Comparison of ENCODE assay signal across 14 cellular contexts in the genomic region with DNA sequence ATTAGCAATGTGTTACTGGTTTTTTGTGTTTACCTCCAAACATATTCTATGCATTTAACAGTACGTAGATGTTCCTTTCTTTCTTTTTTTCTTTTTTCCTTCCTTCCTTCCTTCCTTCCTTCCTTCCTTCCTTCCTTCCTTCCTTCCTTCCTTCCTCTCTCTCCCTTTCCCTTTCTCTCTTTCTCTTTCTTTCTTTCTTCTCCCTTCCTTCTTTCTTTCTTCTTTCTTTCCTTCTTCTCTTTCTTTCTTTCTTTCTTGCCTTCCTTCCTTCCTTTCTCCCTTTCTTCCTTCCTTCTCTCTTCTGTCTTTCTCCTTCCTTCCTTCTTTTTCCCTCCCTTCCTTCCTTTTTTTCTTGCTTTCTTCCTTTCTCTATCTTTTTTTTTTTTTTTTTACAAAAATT. TPM values are rescaled to one million over a fixed set of nuclear protein-coding genes. Genes with fewer than 3 reads are reported as not detected.
DNase-seq lines count a peak whose midpoint lies in the region; ATAC-seq, FAIRE-seq and TF ChIP-seq lines count a peak whose summit lies in the region.
"Had no signal": no experiment of that assay in that cellular context is flagged by ENCODE, and none has a peak within 500 bp of the region (broad histone marks: within the 10 kb centered on the region; RNA-seq: fewer than 3 reads in every experiment).

No MANE protein-coding gene starts in this region.

- TF ChIP-seq CTCF in A549 (IDR thresholded peaks at IDR 0.05), result no peak
- TF ChIP-seq CTCF in Calu3 (IDR thresholded peaks at IDR 0.05; ENCODE audit: unreplicated experiment), result no peak
- no peak for TF ChIP-seq CTCF in RWPE2 (IDR thresholded peaks at IDR 0.05; ENCODE audit: poor library complexity, severe bottlenecking)
- TF ChIP-seq CTCF in brain microvascular endothelial cell (IDR thresholded peaks at IDR 0.05; ENCODE audit: low read depth, low read length, missing control alignments), result no peak
- no peak for TF ChIP-seq CTCF in ascending aorta (IDR thresholded peaks at IDR 0.05)

- H3K27ac Mint-ChIP-seq in Calu3 (ENCODE audit: unreplicated experiment), result peak overlapping the region; percentile 38
- H3K27ac Mint-ChIP-seq: CD4-positive, alpha-beta T cell had no signal

- TF ChIP-seq RAD21 in A549 (conservative IDR thresholded peaks at IDR 0.05 in 1 of 2, IDR thresholded peaks at IDR 0.05 in 1 of 2), result no peak

- POLR2A ChIA-PET in A549 (lab: Yijun Ruan, JAX), result no interaction called here

- H3K27me3 ChIP-seq in RWPE2 (ENCODE audit: insufficient read depth, poor library complexity, severe bottlenecking) (no peaks in the 10 kb centered on the region), brain microvascular endothelial cell (replicated peaks) (no peaks in the 10 kb centered on the region), ascending aorta (no peaks in the 10 kb centered on the region)

- H3K4me1 ChIP-seq in A549, result peaks cover 39% of the 10 kb centered on the region
- peaks cover 20% of the 10 kb centered on the region for H3K4me1 ChIP-seq in RWPE2 (ENCODE audit: insufficient read depth, poor library complexity, severe bottlenecking)
- H3K4me1 ChIP-seq in ascending aorta, result no peaks in the 10 kb centered on the region

- no peak for TF ChIP-seq EP300 in A549 (IDR thresholded peaks at IDR 0.05)

- H3K36me3 ChIP-seq in RWPE2 (ENCODE audit: low read depth) (no peaks in the 10 kb centered on the region), brain microvascular endothelial cell (replicated peaks) (no peaks in the 10 kb centered on the region), ascending aorta (no peaks in the 10 kb centered on the region)

- in situ Hi-C loops in brain microvascular endothelial cell (cut with HindIII; ENCODE audit: low pct_ligation_motif_present, low sequenced_read_pairs), result no loop called here

- peaks cover 28% of the 10 kb centered on the region for H3K4me1 Mint-ChIP-seq in Calu3 (ENCODE audit: low read depth, unreplicated experiment)

- no peak for DNase-seq in A549 (ENCODE audit: low read depth in 1 of 2, low spot score in 1 of 2)
- DNase-seq in Calu3, result no peak
- DNase-seq in RWPE2 (ENCODE audit: low spot score), result no peak
- DNase-seq in brain microvascular endothelial cell, result no peak
- no peak for DNase-seq in DMS153 (lab: John Stamatoyannopoulos, UW)
- DNase-seq in ascending aorta (ENCODE audit: low spot score in 2 of 2), result no peak
- no peak for DNase-seq in activated CD4-positive, alpha-beta T cell treated with anti-CD3 and anti-CD28 coated beads, Interleukin-2, amount 50 U/mL, for 48 hours
- DNase-seq: C1 segment of cervical spinal cord; CD4-positive, alpha-beta T cell; DMS79 treated with DMSO at 0.1 percent for 48 hours; KG1 had no signal

- H3K27ac ChIP-seq in A549 (peak overlapping the region; percentile 75 to 88; a peak in 5 of 6 replicates), RWPE2 (ENCODE audit: poor library complexity, severe bottlenecking) (peak overlapping the region; percentile 9), brain microvascular endothelial cell (peak overlapping the region; percentile 72), ascending aorta (no peak overlapping the region)

- no peaks in the 10 kb centered on the region for H3K9me3 Mint-ChIP-seq in Calu3 (ENCODE audit: low read depth, unreplicated experiment)

- H3K4me3 Mint-ChIP-seq in Calu3 (ENCODE audit: low read depth, unreplicated experiment), result no peak overlapping the region
- H3K4me3 Mint-ChIP-seq: CD4-positive, alpha-beta T cell had no signal

- H3K9me3 ChIP-seq in A549, result peaks cover 11% of the 10 kb centered on the region; the same call in 1 of the 3 replicates
- H3K9me3 ChIP-seq in RWPE2 (ENCODE audit: severe bottlenecking), result no peaks in the 10 kb centered on the region
- H3K9me3 ChIP-seq in ascending aorta, result no peaks in the 10 kb centered on the region

- CTCF ChIA-PET in A549 (lab: Yijun Ruan, JAX) (no interaction called here), Calu3 (lab: Charles Lee) (no interaction called here)

- no TSS peak for BruUV-seq in Calu3 (replicated peaks; lab: Mats Ljungman, UMichigan)

- no peak for TF ChIP-seq POLR2A in A549 (IDR thresholded peaks at IDR 0.05; ENCODE audit: low read length)

- H3K27me3 Mint-ChIP-seq in Calu3 (ENCODE audit: unreplicated experiment), result no peaks in the 10 kb centered on the region

- no peak overlapping the region for H3K4me3 ChIP-seq in A549
- H3K4me3 ChIP-seq in RWPE2 (ENCODE audit: severe bottlenecking), result no peak overlapping the region
- no peak overlapping the region for H3K4me3 ChIP-seq in brain microvascular endothelial cell (ENCODE audit: low read depth, low read length)
- no peak overlapping the region for H3K4me3 ChIP-seq in ascending aorta

- no peak for ATAC-seq in A549
- ATAC-seq in RWPE2 (ENCODE audit: low read depth), result no peak

- 96% methylated on average over 1 of the region's 1 CpG for WGBS in A549 (ENCODE audit: missing lambda C conversion rate)

- no peaks in the 10 kb centered on the region for H3K36me3 Mint-ChIP-seq in Calu3 (ENCODE audit: insufficient read depth, unreplicated experiment)

- H3K4me2 ChIP-seq in A549, result peak overlapping the region; percentile 73; the same call in 2 of the 3 replicates

- intact Hi-C loops in Calu3 (cut with micrococcal nuclease; ENCODE audit: unreplicated experiment), result no loop called here
- intact Hi-C loops in ascending aorta (cut with DNase I), result no loop called here

- no peak for FAIRE-seq in A549 (lab: Jason Lieb, UNC)
- FAIRE-seq: G401.6, GM12891, GM19239 had no signal

TF ChIP-seq in A549, 52 proteins besides CTCF, POLR2A, EP300 and RAD21:
- no peak for TF ChIP-seq HDAC2 (IDR thresholded peaks at IDR 0.05)
- TF ChIP-seq, protein P1, sequence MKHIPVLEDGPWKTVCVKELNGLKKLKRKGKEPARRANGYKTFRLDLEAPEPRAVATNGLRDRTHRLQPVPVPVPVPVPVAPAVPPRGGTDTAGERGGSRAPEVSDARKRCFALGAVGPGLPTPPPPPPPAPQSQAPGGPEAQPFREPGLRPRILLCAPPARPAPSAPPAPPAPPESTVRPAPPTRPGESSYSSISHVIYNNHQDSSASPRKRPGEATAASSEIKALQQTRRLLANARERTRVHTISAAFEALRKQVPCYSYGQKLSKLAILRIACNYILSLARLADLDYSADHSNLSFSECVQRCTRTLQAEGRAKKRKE (CRISPR knock-in tag; IDR thresholded peaks at IDR 0.05; ENCODE audit: low read depth), result no peak
- TF ChIP-seq MYC (IDR thresholded peaks at IDR 0.05; ENCODE audit: borderline replicate concordance, low read length), result no peak
- no peak for TF ChIP-seq ZC3H11A (IDR thresholded peaks at IDR 0.05)
- no peak for TF ChIP-seq BHLHE40 (IDR thresholded peaks at IDR 0.05; ENCODE audit: low read depth, low read length)
- TF ChIP-seq, protein P2, sequence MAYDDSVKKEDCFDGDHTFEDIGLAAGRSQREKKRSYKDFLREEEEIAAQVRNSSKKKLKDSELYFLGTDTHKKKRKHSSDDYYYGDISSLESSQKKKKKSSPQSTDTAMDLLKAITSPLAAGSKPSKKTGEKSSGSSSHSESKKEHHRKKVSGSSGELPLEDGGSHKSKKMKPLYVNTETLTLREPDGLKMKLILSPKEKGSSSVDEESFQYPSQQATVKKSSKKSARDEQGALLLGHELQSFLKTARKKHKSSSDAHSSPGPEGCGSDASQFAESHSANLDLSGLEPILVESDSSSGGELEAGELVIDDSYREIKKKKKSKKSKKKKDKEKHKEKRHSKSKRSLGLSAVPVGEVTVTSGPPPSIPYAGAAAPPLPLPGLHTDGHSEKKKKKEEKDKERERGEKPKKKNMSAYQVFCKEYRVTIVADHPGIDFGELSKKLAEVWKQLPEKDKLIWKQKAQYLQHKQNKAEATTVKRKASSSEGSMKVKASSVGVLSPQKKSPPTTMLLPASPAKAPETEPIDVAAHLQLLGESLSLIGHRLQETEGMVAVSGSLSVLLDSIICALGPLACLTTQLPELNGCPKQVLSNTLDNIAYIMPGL (CRISPR knock-in tag; IDR thresholded peaks at IDR 0.05; ENCODE audit: borderline replicate concordance), result no peak
- TF ChIP-seq MAFK (IDR thresholded peaks at IDR 0.05; ENCODE audit: partially characterized antibody), result no peak
- TF ChIP-seq RNF2 (IDR thresholded peaks at IDR 0.05; ENCODE audit: borderline replicate concordance, low read depth), result no peak
- no peak for TF ChIP-seq JUN (IDR thresholded peaks at IDR 0.05)
- TF ChIP-seq, protein P3, sequence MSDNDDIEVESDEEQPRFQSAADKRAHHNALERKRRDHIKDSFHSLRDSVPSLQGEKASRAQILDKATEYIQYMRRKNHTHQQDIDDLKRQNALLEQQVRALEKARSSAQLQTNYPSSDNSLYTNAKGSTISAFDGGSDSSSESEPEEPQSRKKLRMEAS (IDR thresholded peaks at IDR 0.05), result no peak

RNA-seq across cellular contexts. Expression of a gene that starts 46.2 kb away (rescaled TPM):
- polyA plus RNA-seq in A549 (2011; rRNA removed) (104 and 132 TPM in 2 replicates), A549 (2017; fragmentation: RNase III; extraction: RNeasy Plus Mini Kit Qiagen cat#74134 plus additional on column Dnase treatment) (91.4 to 96.1 TPM (median 91.8 TPM) in 3 replicates)
- 24.7 and 29.7 TPM in 2 replicates for polyA plus RNA-seq in A549 (2012; cell fraction: cytosol; rRNA removed)
- 9.3 and 20.2 TPM in 2 replicates for polyA plus RNA-seq in A549 (2012; cell fraction: nucleus; rRNA removed)
- 55.8 and 55.9 TPM in 2 replicates for polyA minus RNA-seq in A549 (2011; rRNA and poly(A)+ RNA removed)
- total RNA-seq in Calu3 (2022) (72.2 and 85.6 TPM in 2 replicates), ascending aorta (71.2 TPM)
- total RNA-seq: CD4-positive, alpha-beta T cell had no signal

Comparison
In these comparisons a context has a peak if more than half of its experiments do, and no peak if none do; other contexts are left out.
1. H3K27ac ChIP-seq: peak in A549 (2 of 2), RWPE2 (single experiment) and brain microvascular endothelial cell (single experiment); none in ascending aorta (0 of 2).